In genomic region chr1:163758977-163759670, GRCh38 we compare ENCODE assay signal across 19 cellular contexts.
"Had no signal": no experiment of that assay in that cellular context is flagged by ENCODE, and none has a peak within 500 bp of the region (broad histone marks: within the 10 kb centered on the region; RNA-seq: fewer than 3 reads in every experiment).

No MANE protein-coding gene starts in this region.

- DNase-seq: effector memory CD8-positive, alpha-beta T cell; esophagus squamous epithelium; foreskin melanocyte; head of caudate nucleus; hippocampal formation; kidney glomerular epithelial cell; mammary epithelial cell; posterior cingulate gyrus; spleen; stimulated activated CD4-positive, alpha-beta T cell treated with anti-CD3 and anti-CD28 coated beads, Interleukin-15, amount 100 ng/mL, for 24 hours; stimulated activated CD4-positive, alpha-beta T cell treated with anti-CD3 and anti-CD28 coated beads, Interleukin-1b, Interleukin-23, amount 100 ng/mL, for 48 hours; stimulated activated CD4-positive, alpha-beta T cell treated with anti-CD3 and anti-CD28 coated beads, Interleukin-4, amount 100 ng/mL, for 24 hours; tibial artery; upper lobe of left lung; uterus had no signal

- ATAC-seq: effector memory CD8-positive, alpha-beta T cell; left lobe of liver; natural killer cell treated with Interleukin-12 subunit alpha and Interleukin-12 subunit beta and Interleukin-15 and Interleukin-18, amount 100 ng/mL, for 72 hours; sciatic nerve; stimulated activated memory B cell treated with anti-CD40 and anti-IgM and Interleukin-4, amounts not matched to agents 10 μg/mL and 1 μg/mL and 100 μg/mL, for 72 hours had no signal
